1 cellular context compared by ENCODE assay signal in genomic region chr11:128965485-128965884, GRCh38.
TF ChIP-seq lines count a peak whose summit lies in the region.

No MANE protein-coding gene starts in this region.

TF ChIP-seq in GM12878, 131 proteins besides CTCF, POLR2A, EP300 and RAD21 (continued from another document):
- TF ChIP-seq RELB (IDR thresholded peaks at IDR 0.05; ENCODE audit: low read depth) (peak; percentile 62; the same call in 1 of the 2 replicates), NR2C2 (IDR thresholded peaks at IDR 0.05; ENCODE audit: borderline replicate concordance, control insufficient read depth, insufficient read length, low read depth) (no peak), ZBTB33 (IDR thresholded peaks at IDR 0.05) (no peak), PKNOX1 (IDR thresholded peaks at IDR 0.05) (peak; percentile 96), CUX1 (IDR thresholded peaks at IDR 0.05; ENCODE audit: insufficient replicate concordance, low read depth, low read length) (no peak), BHLHE40 (IDR thresholded peaks at IDR 0.05; ENCODE audit: borderline replicate concordance in 1 of 2, low read depth in 2 of 2, low read length in 1 of 2) (peak in 1 of 2 experiments; percentile 42; a peak in 1 of 4 replicates), JUND (IDR thresholded peaks at IDR 0.05; ENCODE audit: low read depth, low read length) (peak; percentile 94), CBFB (IDR thresholded peaks at IDR 0.05; ENCODE audit: low read depth) (no peak), IKZF1 (conservative IDR thresholded peaks at IDR 0.05) (no peak), KDM1A (IDR thresholded peaks at IDR 0.05; ENCODE audit: borderline replicate concordance) (no peak), DPF2 (IDR thresholded peaks at IDR 0.05) (peak; percentile 40; the same call in 1 of the 2 replicates), NRF1 (conservative IDR thresholded peaks at IDR 0.05; ENCODE audit: low read depth, low read length) (no peak), YBX1 (IDR thresholded peaks at IDR 0.05) (no peak), MXI1 (IDR thresholded peaks at IDR 0.05; ENCODE audit: low read depth, low read length) (peak; percentile 89), IKZF2 (IDR thresholded peaks at IDR 0.05) (peak in 1 of 2 experiments; percentile 17; a peak in 2 of 4 replicates), PBX3 (IDR thresholded peaks at IDR 0.05; ENCODE audit: insufficient replicate concordance, low read depth, low read length) (peak; percentile 80), SKIL (IDR thresholded peaks at IDR 0.05; ENCODE audit: low read depth, poor library complexity, severe bottlenecking) (peak; percentile 45), MAX (IDR thresholded peaks at IDR 0.05; ENCODE audit: low read depth, low read length) (peak; percentile 44; the same call in 1 of the 2 replicates), SREBF1 (IDR thresholded peaks at IDR 0.05; ENCODE audit: low read length) (0 out of 2 replicates have a peak, but pooled peaks have one; percentile 35), JUNB (IDR thresholded peaks at IDR 0.05) (peak; percentile 84), HSF1 (IDR thresholded peaks at IDR 0.05; ENCODE audit: low read depth, low read length) (no peak), CBX5 (IDR thresholded peaks at IDR 0.05; ENCODE audit: low read depth) (no peak), NR2F1 (conservative IDR thresholded peaks at IDR 0.05) (no peak), IRF4 (IDR thresholded peaks at IDR 0.05; ENCODE audit: low read depth, low read length) (0 out of 2 replicates have a peak, but pooled peaks have one; percentile 45), IRF5 (IDR thresholded peaks at IDR 0.05; ENCODE audit: borderline replicate concordance) (no peak), CREM (IDR thresholded peaks at IDR 0.05; ENCODE audit: low read depth) (no peak), ZNF622 (IDR thresholded peaks at IDR 0.05) (no peak), CEBPB (IDR thresholded peaks at IDR 0.05; ENCODE audit: borderline replicate concordance in 1 of 2, low read depth in 2 of 2, low read length in 2 of 2) (no peak), RAD51 (IDR thresholded peaks at IDR 0.05) (peak; percentile 89), RBBP5 (conservative IDR thresholded peaks at IDR 0.05) (no peak), ZNF217 (IDR thresholded peaks at IDR 0.05) (0 out of 2 replicates have a peak, but pooled peaks have one; percentile 27)
